Comparison of ENCODE assay signal across 14 cellular contexts in genomic region chr1:18109058-18109755, GRCh38. TPM values are rescaled to one million over a fixed set of nuclear protein-coding genes. Genes with fewer than 3 reads are reported as not detected.
DNase-seq lines count a peak whose midpoint lies in the region; ATAC-seq, FAIRE-seq and TF ChIP-seq lines count a peak whose summit lies in the region.
"Had no signal": no experiment of that assay in that cellular context is flagged by ENCODE, and none has a peak within 500 bp of the region (broad histone marks: within the 10 kb centered on the region; RNA-seq: fewer than 3 reads in every experiment).

No MANE protein-coding gene starts in this region.

- peaks cover 66 to 87% of the 10 kb centered on the region in 2 donors for H3K27me3 Mint-ChIP-seq in effector memory CD8-positive, alpha-beta T cell

- DNase-seq in G401 (ENCODE audit: low spot score) (peak; percentile 90), NCI-H2029 treated with DMSO at 0.1 percent for 48 hours (lab: John Stamatoyannopoulos, UW) (peak; percentile 43), colonic mucosa (peak; percentile 21), occipital lobe (lab: John Stamatoyannopoulos, UW) (peak; percentile 61), GM12891 (ENCODE audit: insufficient read length, low spot score) (no peak), germinal center (ENCODE audit: low spot score) (no peak)
- no peak for DNase-seq in effector memory CD8-positive, alpha-beta T cell
- DNase-seq: body of pancreas, HFFc6, NCI-H2081 had no signal

- H3K4me1 ChIP-seq in colonic mucosa, result peaks cover 9% of the 10 kb centered on the region

- H3K9me3 ChIP-seq in colonic mucosa, result no peaks in the 10 kb centered on the region
- H3K9me3 ChIP-seq: body of pancreas had no signal

- no peak overlapping the region for H3K27ac Mint-ChIP-seq in effector memory CD8-positive, alpha-beta T cell
- H3K27ac Mint-ChIP-seq: HFFc6; stimulated activated naive CD8-positive, alpha-beta T cell treated with anti-CD3 and anti-CD28 coated beads, Interleukin-15, Interleukin-2, amounts not matched to agents 100 ng/mL and 50 ng/mL, for 24 hours had no signal

- H3K9ac ChIP-seq in colonic mucosa (ENCODE audit: low read depth in 2 of 2, low read length in 2 of 2), result no peak overlapping the region

- H3K4me1 Mint-ChIP-seq in effector memory CD8-positive, alpha-beta T cell (ENCODE audit: low read depth in 2 of 2), result peaks cover 0 to 9% of the 10 kb centered on the region in 2 donors

- no peak overlapping the region for H3K27ac ChIP-seq in colonic mucosa
- H3K27ac ChIP-seq: body of pancreas had no signal

- H3K36me3 Mint-ChIP-seq in effector memory CD8-positive, alpha-beta T cell (ENCODE audit: insufficient read depth), result no peaks in the 10 kb centered on the region

- no peaks in the 10 kb centered on the region for H3K9me3 Mint-ChIP-seq in effector memory CD8-positive, alpha-beta T cell
- H3K9me3 Mint-ChIP-seq: HFFc6; stimulated activated naive CD8-positive, alpha-beta T cell treated with anti-CD3 and anti-CD28 coated beads, Interleukin-15, Interleukin-2, amounts not matched to agents 100 ng/mL and 50 ng/mL, for 24 hours had no signal

- in situ Hi-C loops in G401 (cut with HindIII; ENCODE audit: low sequenced_read_pairs), result no loop called here

- ATAC-seq in activated CD4-positive, CD25-positive, alpha-beta regulatory T cell treated with anti-CD3 and anti-CD28 coated beads, Interleukin-2, amount 50 U/mL, for 24 hours, result no peak
- no peak for ATAC-seq in effector memory CD8-positive, alpha-beta T cell (replicated peaks)
- ATAC-seq: body of pancreas had no signal

- TF ChIP-seq POLR2A in GM12891 (IDR thresholded peaks at IDR 0.05; ENCODE audit: low read depth, low read length), result no peak

- peaks cover 53% of the 10 kb centered on the region for H3K27me3 ChIP-seq in colonic mucosa

- intact Hi-C loops in colonic mucosa (cut with DNase I), result no loop called here

- TF ChIP-seq CTCF in colonic mucosa (IDR thresholded peaks at IDR 0.05), result no peak

- peak overlapping the region in 1 of 2 donors; percentile 12 for H3K4me3 Mint-ChIP-seq in effector memory CD8-positive, alpha-beta T cell
- H3K4me3 Mint-ChIP-seq: HFFc6 had no signal

- FAIRE-seq in GM12891 (lab: Jason Lieb, UNC), result no peak

- no peak overlapping the region for H3K4me3 ChIP-seq in colonic mucosa
- H3K4me3 ChIP-seq: body of pancreas had no signal

- no peaks in the 10 kb centered on the region for H3K36me3 ChIP-seq in colonic mucosa

TF ChIP-seq in GM12891, 5 proteins besides CTCF, POLR2A, EP300 and RAD21:
- no peak for TF ChIP-seq POLR2AphosphoS5 (IDR thresholded peaks at IDR 0.05; ENCODE audit: low read depth, low read length)
- no peak for TF ChIP-seq TAF1 (IDR thresholded peaks at IDR 0.05; ENCODE audit: low read depth, low read length)
- TF ChIP-seq PAX5 (IDR thresholded peaks at IDR 0.05; ENCODE audit: insufficient read depth, low read length, severe bottlenecking), result no peak
- TF ChIP-seq SPI1 (IDR thresholded peaks at IDR 0.05; ENCODE audit: low read depth, low read length), result no peak
- no peak for TF ChIP-seq POU2F2 (IDR thresholded peaks at IDR 0.05; ENCODE audit: low read depth, low read length)

RNA-seq across cellular contexts. Expression of gene IGSF21, which starts 1.6 kb away (rescaled TPM):
- not detected in 2 replicates for total RNA-seq in G401 (2014; rRNA removed; shearing (Covaris generic))
- total RNA-seq in colonic mucosa, result under 1 TPM; 0.37 to 0.40 TPM
- total RNA-seq in occipital lobe, result 45.9 TPM
- polyA plus RNA-seq in GM12891 (2012; ENCODE audit: low read depth, missing spikeins), result not detected
- total RNA-seq: HFFc6; mononuclear cell; T-helper 1 cell treated with Interleukin-12 subunit alpha and Interleukin-12 subunit beta and Interleukin-4 antibody, amounts not matched to agents 30 ng/mL and 1 ng/mL, for 36 hours had no signal

Comparison
In these comparisons a context has a peak if more than half of its experiments do, and no peak if none do; other contexts are left out.
1. DNase-seq: peak in G401 (single experiment), NCI-H2029 treated with DMSO at 0.1 percent for 48 hours (single experiment), colonic mucosa (single experiment) and occipital lobe (single experiment); none in GM12891 (single experiment), germinal center (single experiment) and effector memory CD8-positive, alpha-beta T cell (0 of 3).
2. RNA of gene IGSF21, which starts 1.6 kb away (total RNA-seq): 45.9 TPM in occipital lobe (single experiment); 0.37 to 0.40 TPM in colonic mucosa and not detected in G401; every median in the first group is over 10 times any median in the second.